8 cellular contexts compared by ENCODE assay signal in the genomic region with DNA sequence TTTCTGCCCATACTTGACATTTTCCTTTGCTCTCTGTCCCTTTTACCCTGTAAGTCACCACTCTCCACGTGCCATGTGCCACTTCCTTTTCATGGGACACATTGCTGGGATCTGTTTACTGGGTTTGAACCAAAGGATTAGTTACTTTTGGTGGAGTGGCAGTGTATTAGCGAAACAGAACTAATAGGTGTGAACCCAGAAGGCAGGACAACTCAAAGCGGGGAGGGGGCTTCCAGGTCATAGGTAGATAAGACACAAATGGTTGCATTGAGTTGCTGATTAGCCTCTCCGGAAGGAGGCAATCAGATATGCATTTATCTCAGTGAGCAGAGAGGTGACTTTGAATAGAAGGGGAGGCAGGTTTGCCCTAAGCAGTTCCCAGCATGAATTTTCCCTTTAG. TPM values are rescaled to one million over a fixed set of nuclear protein-coding genes. Genes with fewer than 3 reads are reported as not detected.
DNase-seq lines count a peak whose midpoint lies in the region; ATAC-seq, FAIRE-seq and TF ChIP-seq lines count a peak whose summit lies in the region.

No MANE protein-coding gene starts in this region.

- no peaks in the 10 kb centered on the region for H3K9me1 ChIP-seq in IMR-90 (ENCODE audit: insufficient read depth, low read length)

- H3K27ac Mint-ChIP-seq in mesothelial cell of epicardium = peak overlapping the region; percentile 57

- POLR2A ChIA-PET in A549 (lab: Yijun Ruan, JAX) (no interaction called here), IMR-90 (lab: Charles Lee; ENCODE audit: unreplicated experiment) (no interaction called here)

- H2BK5ac ChIP-seq in IMR-90 (ENCODE audit: low read depth, low read length, poor library complexity, severe bottlenecking) = no peak overlapping the region

- H3K9ac ChIP-seq in IMR-90 (ENCODE audit: low read depth, low read length) = peak overlapping the region; percentile 92; the same call in 1 of the 2 replicates

- peak overlapping the region; percentile 66; the same call in 1 of the 2 replicates for H3K23ac ChIP-seq in IMR-90 (ENCODE audit: low read depth, low read length)

- H3K36me3 ChIP-seq in IMR-90 (ENCODE audit: control insufficient read depth, insufficient read depth, low read length) (peaks cover 2% of the 10 kb centered on the region; the same call in 1 of the 2 replicates), brain microvascular endothelial cell (replicated peaks) (peaks cover 10% of the 10 kb centered on the region)

- no peaks in the 10 kb centered on the region for H4K20me1 ChIP-seq in IMR-90 (ENCODE audit: insufficient read depth, low read length)

- H3K4me3 ChIP-seq in A549 = peak overlapping the region; percentile 89; the same call in 2 of the 3 replicates
- peak overlapping the region; percentile 84 for H3K4me3 ChIP-seq in IMR-90 (ENCODE audit: insufficient read depth, low read depth, low read length)
- H3K4me3 ChIP-seq in brain microvascular endothelial cell (ENCODE audit: low read depth, low read length) = peak overlapping the region; percentile 88

- no peaks in the 10 kb centered on the region for H3K9me3 ChIP-seq in A549
- H3K9me3 ChIP-seq in IMR-90 (ENCODE audit: control insufficient read depth, insufficient read depth, low read length) = no peaks in the 10 kb centered on the region

- peak overlapping the region; percentile 65; the same call in 1 of the 2 replicates for H3K14ac ChIP-seq in IMR-90 (replicated peaks; ENCODE audit: low read depth, low read length)

- H3K27me3 ChIP-seq in IMR-90 (ENCODE audit: control insufficient read depth, insufficient read depth, low read length) (no peaks in the 10 kb centered on the region), brain microvascular endothelial cell (replicated peaks) (no peaks in the 10 kb centered on the region)

- H3K27me3 Mint-ChIP-seq in mesothelial cell of epicardium (ENCODE audit: low read depth) = no peaks in the 10 kb centered on the region

- no peak for FAIRE-seq in A549 (lab: Jason Lieb, UNC)

- H2BK120ac ChIP-seq in IMR-90 (ENCODE audit: low read depth, low read length) = no peak overlapping the region

- in situ Hi-C loops in IMR-90 (cut with MboI; ENCODE audit: low sequenced_read_pairs) (no loop called here), brain microvascular endothelial cell (cut with HindIII; ENCODE audit: low pct_ligation_motif_present, low sequenced_read_pairs) (no loop called here), GM13976 (cut with MboI; ENCODE audit: low sequenced_read_pairs, unreplicated experiment) (no loop called here)

- BruUV-seq in IMR-90 (replicated peaks; lab: Mats Ljungman, UMichigan) = no TSS peak

- no peak overlapping the region for H2AK5ac ChIP-seq in IMR-90 (ENCODE audit: low read depth, low read length)

- peak overlapping the region; percentile 20 for H3K4ac ChIP-seq in IMR-90 (ENCODE audit: low read depth, low read length)

- TF ChIP-seq POLR2A in A549 (IDR thresholded peaks at IDR 0.05; ENCODE audit: low read length) (no peak), IMR-90 (IDR thresholded peaks at IDR 0.05; ENCODE audit: low read depth, low read length) (no peak)

- no peak overlapping the region for H2BK20ac ChIP-seq in IMR-90 (ENCODE audit: low read depth, low read length)

- peak overlapping the region; percentile 79 to 81; a peak in 3 of 4 replicates for H4K8ac ChIP-seq in IMR-90 (ENCODE audit: low read depth in 2 of 2, low read length in 2 of 2)

- H4K5ac ChIP-seq in IMR-90 (ENCODE audit: low read depth, low read length) = peak overlapping the region; percentile 88

- TF ChIP-seq RAD21 in A549 (conservative IDR thresholded peaks at IDR 0.05 in 1 of 2, IDR thresholded peaks at IDR 0.05 in 1 of 2) (no peak), IMR-90 (IDR thresholded peaks at IDR 0.05; ENCODE audit: low read length) (no peak)

- dilution Hi-C loops in IMR-90 (cut with HindIII; ENCODE audit: low sequenced_read_pairs, unreplicated experiment) = no loop called here

- H3K4me2 ChIP-seq in A549 = peak overlapping the region; percentile 92
- H3K4me2 ChIP-seq in IMR-90 (ENCODE audit: low read depth, low read length) = peak overlapping the region; percentile 96

- H3K4me1 ChIP-seq in A549 = peaks cover 10% of the 10 kb centered on the region; the same call in 1 of the 3 replicates
- H3K4me1 ChIP-seq in IMR-90 (ENCODE audit: control insufficient read depth, insufficient read depth, low read length) = peaks cover 4% of the 10 kb centered on the region; the same call in 1 of the 2 replicates

- TF ChIP-seq CTCF in A549 (IDR thresholded peaks at IDR 0.05) (no peak), IMR-90 (conservative IDR thresholded peaks at IDR 0.05; ENCODE audit: low read depth, low read length) (no peak), brain microvascular endothelial cell (IDR thresholded peaks at IDR 0.05; ENCODE audit: low read depth, low read length, missing control alignments) (no peak), mesothelial cell of epicardium (IDR thresholded peaks at IDR 0.05; ENCODE audit: unreplicated experiment) (no peak), GM13976 (IDR thresholded peaks at IDR 0.05; ENCODE audit: borderline replicate concordance, control extremely low read depth, extremely low read depth, insufficient read depth, missing control alignments) (no peak)

- peaks cover 21% of the 10 kb centered on the region for H3K4me1 Mint-ChIP-seq in mesothelial cell of epicardium

- H3K79me1 ChIP-seq in IMR-90 (ENCODE audit: low read depth in 1 of 2, low read length in 2 of 2) = peaks cover 22 to 31% of the 10 kb centered on the region in 2 experiments

- H3K56ac ChIP-seq in IMR-90 (ENCODE audit: extremely low read depth, insufficient read depth, low read length) = peak overlapping the region; percentile 79

- H4K91ac ChIP-seq in IMR-90 (ENCODE audit: insufficient read depth, low read depth, low read length) = no peak overlapping the region

- intact Hi-C loops in IMR-90 (cut with micrococcal nuclease) = no loop called here

- H3K18ac ChIP-seq in IMR-90 (ENCODE audit: low read depth, low read length) = no peak overlapping the region

- WGBS in A549 (ENCODE audit: missing lambda C conversion rate) = 60% methylated on average over 4 of the region's 4 CpGs
- WGBS in IMR-90 (ENCODE audit: extremely low coverage in 2 of 2, insufficient read length in 1 of 2), 2 experiments = 40% methylated on average over 1 of the region's 4 CpGs; no CpG with 5 or more reads in 1 of the 2 experiments

- peak overlapping the region; percentile 93 for H2AFZ ChIP-seq in IMR-90 (replicated peaks; ENCODE audit: low read length, poor library complexity)

- H2BK15ac ChIP-seq in IMR-90 (ENCODE audit: low read depth, low read length) = no peak overlapping the region

- peaks cover 15% of the 10 kb centered on the region for H3K36me3 Mint-ChIP-seq in mesothelial cell of epicardium

- H2AK9ac ChIP-seq in IMR-90 (replicated peaks; ENCODE audit: low read depth, low read length, poor library complexity) = peak overlapping the region; percentile 55

- no peak for TF ChIP-seq EP300 in A549 (IDR thresholded peaks at IDR 0.05)

- ATAC-seq in A549 = no peak
- ATAC-seq in IMR-90 (ENCODE audit: low read depth) = no peak
- no peak for ATAC-seq in GM18870 (IDR thresholded peaks at IDR 0.05; ENCODE audit: unreplicated experiment)
- ATAC-seq in HG03025 (IDR thresholded peaks at IDR 0.05; ENCODE audit: low FRiP score, unreplicated experiment) = no peak

- H3K4me3 Mint-ChIP-seq in mesothelial cell of epicardium = peak overlapping the region; percentile 79

- no peak for DNase-seq in A549 (ENCODE audit: low read depth in 1 of 2, low spot score in 1 of 2)
- no peak for DNase-seq in IMR-90
- DNase-seq in brain microvascular endothelial cell = no peak
- no peak for DNase-seq in mesothelial cell of epicardium (ENCODE audit: low spot score in 2 of 2, unreplicated experiment in 2 of 2)
- DNase-seq in hepatic stellate cell (ENCODE audit: low spot score) = no peak
- DNase-seq in GM13976 (ENCODE audit: low spot score) = no peak

- no peak overlapping the region for H3K27ac ChIP-seq in A549
- H3K27ac ChIP-seq in IMR-90 (ENCODE audit: insufficient read depth, low read length) = no peak overlapping the region
- no peak overlapping the region for H3K27ac ChIP-seq in brain microvascular endothelial cell

- CTCF ChIA-PET in A549 (lab: Yijun Ruan, JAX) (no interaction called here), IMR-90 (lab: Yijun Ruan, JAX) (no interaction called here)

- H3K9me3 Mint-ChIP-seq in mesothelial cell of epicardium = peaks cover 4% of the 10 kb centered on the region

TF ChIP-seq in A549, 52 proteins besides CTCF, POLR2A, EP300 and RAD21:
- TF ChIP-seq, protein P1, sequence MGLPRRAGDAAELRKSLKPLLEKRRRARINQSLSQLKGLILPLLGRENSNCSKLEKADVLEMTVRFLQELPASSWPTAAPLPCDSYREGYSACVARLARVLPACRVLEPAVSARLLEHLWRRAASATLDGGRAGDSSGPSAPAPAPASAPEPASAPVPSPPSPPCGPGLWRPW (IDR thresholded peaks at IDR 0.05) = no peak

TF ChIP-seq in IMR-90, 13 proteins besides CTCF, POLR2A, EP300 and RAD21 (continues in another document):
- no peak for TF ChIP-seq FOS (IDR thresholded peaks at IDR 0.05; ENCODE audit: low read depth, low read length)
- TF ChIP-seq RCOR1 (IDR thresholded peaks at IDR 0.05; ENCODE audit: insufficient replicate concordance, low read length) = no peak
- TF ChIP-seq MXI1 (IDR thresholded peaks at IDR 0.05; ENCODE audit: borderline replicate concordance, low read depth, low read length) = no peak
- no peak for TF ChIP-seq CEBPB (IDR thresholded peaks at IDR 0.05; ENCODE audit: low read depth, low read length)

RNA-seq across cellular contexts. Expression of gene ZNF202, which starts 0.9 kb away (rescaled TPM):
- polyA plus RNA-seq in A549 (2011; rRNA removed) (14.2 and 14.4 TPM in 2 replicates), A549 (2017; fragmentation: RNase III; extraction: RNeasy Plus Mini Kit Qiagen cat#74134 plus additional on column Dnase treatment) (10.0 to 12.9 TPM (median 11.9 TPM) in 3 replicates), IMR-90 (2012; rRNA removed) (6.3 and 7.7 TPM in 2 replicates)
- polyA plus RNA-seq in A549 (2012; cell fraction: cytosol; rRNA removed) = 5.5 and 7.5 TPM in 2 replicates
- 9.8 and 12.0 TPM in 2 replicates for polyA plus RNA-seq in A549 (2012; cell fraction: nucleus; rRNA removed)
- polyA minus RNA-seq in A549 (2011; rRNA and poly(A)+ RNA removed) = 13.1 and 14.3 TPM in 2 replicates
- total RNA-seq in IMR-90 (2012; rRNA removed) (8.2 and 9.2 TPM in 2 replicates), mesothelial cell of epicardium (19.4 to 23.4 TPM (median 23.3 TPM) in 3 replicates)
- polyA plus RNA-seq in IMR-90 (2012; cell fraction: cytosol; rRNA removed) = 2.6 and 3.8 TPM in 2 replicates
- polyA plus RNA-seq in IMR-90 (2012; cell fraction: nucleus; rRNA removed; ENCODE audit: low replicate concordance) = 15.0 and 31.8 TPM in 2 replicates

RNA-seq across cellular contexts. Expression of gene OR6X1, which starts 12.0 kb away (rescaled TPM):
- not detected in 2 replicates for polyA plus RNA-seq in A549 (2011; rRNA removed)
- not detected in 2 replicates for polyA plus RNA-seq in A549 (2012; cell fraction: cytosol; rRNA removed)
- polyA plus RNA-seq in A549 (2012; cell fraction: nucleus; rRNA removed) = not detected in 2 replicates
- polyA plus RNA-seq in A549 (2017; fragmentation: RNase III; extraction: RNeasy Plus Mini Kit Qiagen cat#74134 plus additional on column Dnase treatment) = not detected in 3 replicates
- not detected in 2 replicates for polyA minus RNA-seq in A549 (2011; rRNA and poly(A)+ RNA removed)
- not detected in 2 replicates for total RNA-seq in IMR-90 (2012; rRNA removed)
- not detected in 2 replicates for polyA plus RNA-seq in IMR-90 (2012; rRNA removed)
- polyA plus RNA-seq in IMR-90 (2012; cell fraction: cytosol; rRNA removed) = not detected in 2 replicates
- polyA plus RNA-seq in IMR-90 (2012; cell fraction: nucleus; rRNA removed; ENCODE audit: low replicate concordance) = not detected in 2 replicates
- not detected in 3 replicates for total RNA-seq in mesothelial cell of epicardium
